ENCODE assay signal across 21 cellular contexts in the genomic region with DNA sequence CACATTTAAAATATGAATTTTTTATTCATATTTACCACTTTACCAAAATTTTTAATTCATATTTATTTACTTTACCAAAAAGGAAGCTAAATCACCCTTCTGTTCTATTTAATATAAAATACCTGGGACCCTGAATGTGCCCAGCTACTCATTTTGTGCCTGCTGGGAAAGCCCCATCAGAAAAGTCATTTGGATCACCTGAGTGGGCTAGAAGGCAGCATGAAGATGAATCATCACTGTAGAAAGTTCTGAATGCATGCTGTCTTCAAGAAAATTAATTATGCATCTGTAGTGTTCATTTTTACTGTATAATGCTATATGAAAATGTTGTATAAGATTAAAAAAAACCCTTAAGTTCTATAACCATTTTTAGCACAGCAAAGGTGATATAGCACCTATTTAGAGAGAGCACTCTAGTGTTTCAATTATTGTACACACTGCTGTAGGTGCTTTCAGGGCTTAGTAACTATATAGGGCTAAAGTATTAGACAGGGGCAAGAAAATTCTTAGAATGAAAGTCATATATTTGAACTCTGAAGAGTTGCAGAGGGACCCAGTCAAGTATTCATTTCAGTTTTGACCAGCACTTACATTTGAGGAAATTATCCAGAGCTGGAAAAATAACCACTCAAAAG.
DNase-seq lines count a peak whose midpoint lies in the region; ATAC-seq lines count a peak whose summit lies in the region.
"Had no signal": no experiment of that assay in that cellular context is flagged by ENCODE, and none has a peak within 500 bp of the region (broad histone marks: within the 10 kb centered on the region; RNA-seq: fewer than 3 reads in every experiment).

No MANE protein-coding gene starts in this region.

- DNase-seq in activated CD4-positive, CD25-positive, alpha-beta regulatory T cell (lab: John Stamatoyannopoulos, UW), result no peak
- DNase-seq in activated naive CD4-positive, alpha-beta T cell treated with anti-CD3 and anti-CD28 coated beads, Interleukin-2, amount 50 U/mL, for 16 hours, result peak; percentile 48
- peak; percentile 4 for DNase-seq in stimulated activated CD4-positive, alpha-beta T cell treated with anti-CD3 and anti-CD28 coated beads, Interleukin-2, amount 100 ng/mL, for 4 hours (ENCODE audit: low read depth)
- DNase-seq: 8988T; colonic mucosa; GF-D8; hypothalamus; kidney; naive thymus-derived CD4-positive, alpha-beta T cell; NCI-H1105; NCI-H82; ovary; PC-9; sigmoid colon; trophoblast cell; WERI-Rb-1 had no signal

- ATAC-seq in activated CD4-positive, CD25-positive, alpha-beta regulatory T cell treated with anti-CD3 and anti-CD28 coated beads, Interleukin-2, amount 50 U/mL, for 24 hours, result peak; percentile 90 to 96
- peak; percentile 88 for ATAC-seq in HG02610 (IDR thresholded peaks at IDR 0.05; ENCODE audit: unreplicated experiment)
- no peak for ATAC-seq in HG02798 (IDR thresholded peaks at IDR 0.05; ENCODE audit: poor library complexity, unreplicated experiment)
- ATAC-seq in HG03521 (IDR thresholded peaks at IDR 0.05; ENCODE audit: unreplicated experiment), result no peak
- ATAC-seq in HG03520 (IDR thresholded peaks at IDR 0.05; ENCODE audit: unreplicated experiment), result no peak
- ATAC-seq: naive thymus-derived CD4-positive, alpha-beta T cell had no signal

Comparison
In these comparisons a context has a peak if more than half of its experiments do, and no peak if none do; other contexts are left out.
1. ATAC-seq: peak in activated CD4-positive, CD25-positive, alpha-beta regulatory T cell treated with anti-CD3 and anti-CD28 coated beads, Interleukin-2, amount 50 U/mL, for 24 hours (2 of 2) and HG02610 (single experiment); none in HG02798 (single experiment), HG03521 (single experiment) and HG03520 (single experiment).
2. DNase-seq: peak in activated naive CD4-positive, alpha-beta T cell treated with anti-CD3 and anti-CD28 coated beads, Interleukin-2, amount 50 U/mL, for 16 hours (single experiment) and stimulated activated CD4-positive, alpha-beta T cell treated with anti-CD3 and anti-CD28 coated beads, Interleukin-2, amount 100 ng/mL, for 4 hours (single experiment); none in activated CD4-positive, CD25-positive, alpha-beta regulatory T cell (0 of 4).